1 cellular context compared by ENCODE assay signal in the genomic region with DNA sequence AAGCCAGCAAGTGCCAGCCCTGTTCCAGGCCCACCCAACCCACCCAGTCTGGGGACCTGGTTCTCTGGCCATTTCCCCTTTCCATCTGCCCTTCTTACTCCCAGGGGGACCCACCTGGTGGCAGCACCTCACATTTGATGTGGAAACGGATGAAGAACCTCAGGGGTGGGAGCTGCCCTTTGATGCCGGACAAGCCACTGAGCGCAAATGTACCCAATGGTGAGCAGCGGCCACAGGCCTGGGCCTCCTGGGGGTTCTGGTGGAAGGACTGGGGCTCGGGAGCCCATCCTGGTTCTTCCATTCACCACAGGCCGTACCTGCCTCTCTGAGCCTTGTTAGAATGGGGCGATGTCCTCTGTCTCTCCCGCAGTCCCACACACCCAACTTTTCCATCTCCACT.
TF ChIP-seq lines count a peak whose summit lies in the region.

No MANE protein-coding gene starts in this region.

TF ChIP-seq in HepG2, 621 proteins besides CTCF, POLR2A, EP300 and RAD21:
- no peak for TF ChIP-seq ZNF354B (CRISPR knock-in tag; IDR thresholded peaks at IDR 0.05)
- TF ChIP-seq, protein P1, sequence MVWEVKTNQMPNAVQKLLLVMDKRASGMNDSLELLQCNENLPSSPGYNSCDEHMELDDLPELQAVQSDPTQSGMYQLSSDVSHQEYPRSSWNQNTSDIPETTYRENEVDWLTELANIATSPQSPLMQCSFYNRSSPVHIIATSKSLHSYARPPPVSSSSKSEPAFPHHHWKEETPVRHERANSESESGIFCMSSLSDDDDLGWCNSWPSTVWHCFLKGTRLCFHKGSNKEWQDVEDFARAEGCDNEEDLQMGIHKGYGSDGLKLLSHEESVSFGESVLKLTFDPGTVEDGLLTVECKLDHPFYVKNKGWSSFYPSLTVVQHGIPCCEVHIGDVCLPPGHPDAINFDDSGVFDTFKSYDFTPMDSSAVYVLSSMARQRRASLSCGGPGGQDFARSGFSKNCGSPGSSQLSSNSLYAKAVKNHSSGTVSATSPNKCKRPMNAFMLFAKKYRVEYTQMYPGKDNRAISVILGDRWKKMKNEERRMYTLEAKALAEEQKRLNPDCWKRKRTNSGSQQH (CRISPR knock-in tag; IDR thresholded peaks at IDR 0.05; ENCODE audit: low read depth), result no peak
- TF ChIP-seq ZBTB38 (CRISPR knock-in tag; IDR thresholded peaks at IDR 0.05), result no peak
- TF ChIP-seq, protein P2, sequence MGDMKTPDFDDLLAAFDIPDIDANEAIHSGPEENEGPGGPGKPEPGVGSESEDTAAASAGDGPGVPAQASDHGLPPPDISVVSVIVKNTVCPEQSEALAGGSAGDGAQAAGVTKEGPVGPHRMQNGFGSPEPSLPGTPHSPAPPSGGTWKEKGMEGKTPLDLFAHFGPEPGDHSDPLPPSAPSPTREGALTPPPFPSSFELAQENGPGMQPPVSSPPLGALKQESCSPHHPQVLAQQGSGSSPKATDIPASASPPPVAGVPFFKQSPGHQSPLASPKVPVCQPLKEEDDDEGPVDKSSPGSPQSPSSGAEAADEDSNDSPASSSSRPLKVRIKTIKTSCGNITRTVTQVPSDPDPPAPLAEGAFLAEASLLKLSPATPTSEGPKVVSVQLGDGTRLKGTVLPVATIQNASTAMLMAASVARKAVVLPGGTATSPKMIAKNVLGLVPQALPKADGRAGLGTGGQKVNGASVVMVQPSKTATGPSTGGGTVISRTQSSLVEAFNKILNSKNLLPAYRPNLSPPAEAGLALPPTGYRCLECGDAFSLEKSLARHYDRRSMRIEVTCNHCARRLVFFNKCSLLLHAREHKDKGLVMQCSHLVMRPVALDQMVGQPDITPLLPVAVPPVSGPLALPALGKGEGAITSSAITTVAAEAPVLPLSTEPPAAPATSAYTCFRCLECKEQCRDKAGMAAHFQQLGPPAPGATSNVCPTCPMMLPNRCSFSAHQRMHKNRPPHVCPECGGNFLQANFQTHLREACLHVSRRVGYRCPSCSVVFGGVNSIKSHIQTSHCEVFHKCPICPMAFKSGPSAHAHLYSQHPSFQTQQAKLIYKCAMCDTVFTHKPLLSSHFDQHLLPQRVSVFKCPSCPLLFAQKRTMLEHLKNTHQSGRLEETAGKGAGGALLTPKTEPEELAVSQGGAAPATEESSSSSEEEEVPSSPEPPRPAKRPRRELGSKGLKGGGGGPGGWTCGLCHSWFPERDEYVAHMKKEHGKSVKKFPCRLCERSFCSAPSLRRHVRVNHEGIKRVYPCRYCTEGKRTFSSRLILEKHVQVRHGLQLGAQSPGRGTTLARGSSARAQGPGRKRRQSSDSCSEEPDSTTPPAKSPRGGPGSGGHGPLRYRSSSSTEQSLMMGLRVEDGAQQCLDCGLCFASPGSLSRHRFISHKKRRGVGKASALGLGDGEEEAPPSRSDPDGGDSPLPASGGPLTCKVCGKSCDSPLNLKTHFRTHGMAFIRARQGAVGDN (CRISPR knock-in tag; IDR thresholded peaks at IDR 0.05), result 0 out of 2 replicates have a peak, but pooled peaks have one; percentile 15
- TF ChIP-seq, protein P3, sequence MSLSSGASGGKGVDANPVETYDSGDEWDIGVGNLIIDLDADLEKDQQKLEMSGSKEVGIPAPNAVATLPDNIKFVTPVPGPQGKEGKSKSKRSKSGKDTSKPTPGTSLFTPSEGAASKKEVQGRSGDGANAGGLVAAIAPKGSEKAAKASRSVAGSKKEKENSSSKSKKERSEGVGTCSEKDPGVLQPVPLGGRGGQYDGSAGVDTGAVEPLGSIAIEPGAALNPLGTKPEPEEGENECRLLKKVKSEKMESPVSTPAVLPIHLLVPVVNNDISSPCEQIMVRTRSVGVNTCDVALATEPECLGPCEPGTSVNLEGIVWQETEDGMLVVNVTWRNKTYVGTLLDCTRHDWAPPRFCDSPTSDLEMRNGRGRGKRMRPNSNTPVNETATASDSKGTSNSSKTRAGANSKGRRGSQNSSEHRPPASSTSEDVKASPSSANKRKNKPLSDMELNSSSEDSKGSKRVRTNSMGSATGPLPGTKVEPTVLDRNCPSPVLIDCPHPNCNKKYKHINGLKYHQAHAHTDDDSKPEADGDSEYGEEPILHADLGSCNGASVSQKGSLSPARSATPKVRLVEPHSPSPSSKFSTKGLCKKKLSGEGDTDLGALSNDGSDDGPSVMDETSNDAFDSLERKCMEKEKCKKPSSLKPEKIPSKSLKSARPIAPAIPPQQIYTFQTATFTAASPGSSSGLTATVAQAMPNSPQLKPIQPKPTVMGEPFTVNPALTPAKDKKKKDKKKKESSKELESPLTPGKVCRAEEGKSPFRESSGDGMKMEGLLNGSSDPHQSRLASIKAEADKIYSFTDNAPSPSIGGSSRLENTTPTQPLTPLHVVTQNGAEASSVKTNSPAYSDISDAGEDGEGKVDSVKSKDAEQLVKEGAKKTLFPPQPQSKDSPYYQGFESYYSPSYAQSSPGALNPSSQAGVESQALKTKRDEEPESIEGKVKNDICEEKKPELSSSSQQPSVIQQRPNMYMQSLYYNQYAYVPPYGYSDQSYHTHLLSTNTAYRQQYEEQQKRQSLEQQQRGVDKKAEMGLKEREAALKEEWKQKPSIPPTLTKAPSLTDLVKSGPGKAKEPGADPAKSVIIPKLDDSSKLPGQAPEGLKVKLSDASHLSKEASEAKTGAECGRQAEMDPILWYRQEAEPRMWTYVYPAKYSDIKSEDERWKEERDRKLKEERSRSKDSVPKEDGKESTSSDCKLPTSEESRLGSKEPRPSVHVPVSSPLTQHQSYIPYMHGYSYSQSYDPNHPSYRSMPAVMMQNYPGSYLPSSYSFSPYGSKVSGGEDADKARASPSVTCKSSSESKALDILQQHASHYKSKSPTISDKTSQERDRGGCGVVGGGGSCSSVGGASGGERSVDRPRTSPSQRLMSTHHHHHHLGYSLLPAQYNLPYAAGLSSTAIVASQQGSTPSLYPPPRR (CRISPR knock-in tag; IDR thresholded peaks at IDR 0.05; ENCODE audit: borderline replicate concordance), result no peak
- TF ChIP-seq HDAC1 (CRISPR knock-in tag; IDR thresholded peaks at IDR 0.05), result no peak
- TF ChIP-seq STAG1 (CRISPR knock-in tag; IDR thresholded peaks at IDR 0.05), result peak; percentile 32; the same call in 1 of the 2 replicates
- TF ChIP-seq, protein P4, sequence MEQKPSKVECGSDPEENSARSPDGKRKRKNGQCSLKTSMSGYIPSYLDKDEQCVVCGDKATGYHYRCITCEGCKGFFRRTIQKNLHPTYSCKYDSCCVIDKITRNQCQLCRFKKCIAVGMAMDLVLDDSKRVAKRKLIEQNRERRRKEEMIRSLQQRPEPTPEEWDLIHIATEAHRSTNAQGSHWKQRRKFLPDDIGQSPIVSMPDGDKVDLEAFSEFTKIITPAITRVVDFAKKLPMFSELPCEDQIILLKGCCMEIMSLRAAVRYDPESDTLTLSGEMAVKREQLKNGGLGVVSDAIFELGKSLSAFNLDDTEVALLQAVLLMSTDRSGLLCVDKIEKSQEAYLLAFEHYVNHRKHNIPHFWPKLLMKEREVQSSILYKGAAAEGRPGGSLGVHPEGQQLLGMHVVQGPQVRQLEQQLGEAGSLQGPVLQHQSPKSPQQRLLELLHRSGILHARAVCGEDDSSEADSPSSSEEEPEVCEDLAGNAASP (CRISPR knock-in tag; IDR thresholded peaks at IDR 0.05; ENCODE audit: borderline replicate concordance), result no peak
TF ChIP-seq in HepG2: peak in this region for 2.
